Comparison of ENCODE assay signal across 1 cellular context in the genomic region with DNA sequence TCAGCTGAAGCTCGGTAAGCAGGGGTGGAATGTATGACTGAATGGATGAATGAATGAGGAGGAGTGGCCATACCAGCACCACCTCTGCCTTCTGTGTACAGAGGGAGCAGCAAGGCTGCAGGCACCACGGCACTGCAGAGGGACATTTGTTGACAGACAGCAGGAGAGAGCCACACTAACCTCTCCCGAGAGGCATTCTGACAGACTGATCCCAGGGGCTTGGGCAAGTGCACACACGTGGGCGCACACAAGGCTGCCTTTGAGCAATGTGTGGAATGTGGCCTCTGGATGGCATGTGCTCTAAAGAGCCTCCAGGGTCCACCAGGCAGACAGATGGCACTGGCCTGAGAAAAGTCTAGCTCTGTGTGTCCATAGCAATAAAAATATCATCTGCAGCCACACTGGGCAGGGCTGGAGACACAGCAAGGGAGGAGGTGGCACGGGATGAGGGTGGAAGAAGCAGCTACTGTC.
A peak's percentile ranks its signal among the peaks of the same experiment; 100 is the strongest.
TF ChIP-seq lines count a peak whose summit lies in the region.

No MANE protein-coding gene starts in this region.

TF ChIP-seq in HepG2, 621 proteins besides CTCF, POLR2A, EP300 and RAD21 (continued from another document and continues in another):
- no peak for TF ChIP-seq TRIM22 (IDR thresholded peaks at IDR 0.05)
- TF ChIP-seq ZSCAN12 (CRISPR knock-in tag; IDR thresholded peaks at IDR 0.05), result no peak
- no peak for TF ChIP-seq KLF13 (CRISPR knock-in tag; IDR thresholded peaks at IDR 0.05)
- TF ChIP-seq NCOA5 (CRISPR knock-in tag; IDR thresholded peaks at IDR 0.05), result no peak
- TF ChIP-seq, protein P1, sequence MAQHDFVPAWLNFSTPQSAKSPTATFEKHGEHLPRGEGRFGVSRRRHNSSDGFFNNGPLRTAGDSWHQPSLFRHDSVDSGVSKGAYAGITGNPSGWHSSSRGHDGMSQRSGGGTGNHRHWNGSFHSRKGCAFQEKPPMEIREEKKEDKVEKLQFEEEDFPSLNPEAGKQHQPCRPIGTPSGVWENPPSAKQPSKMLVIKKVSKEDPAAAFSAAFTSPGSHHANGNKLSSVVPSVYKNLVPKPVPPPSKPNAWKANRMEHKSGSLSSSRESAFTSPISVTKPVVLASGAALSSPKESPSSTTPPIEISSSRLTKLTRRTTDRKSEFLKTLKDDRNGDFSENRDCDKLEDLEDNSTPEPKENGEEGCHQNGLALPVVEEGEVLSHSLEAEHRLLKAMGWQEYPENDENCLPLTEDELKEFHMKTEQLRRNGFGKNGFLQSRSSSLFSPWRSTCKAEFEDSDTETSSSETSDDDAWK (CRISPR knock-in tag; IDR thresholded peaks at IDR 0.05), result no peak
- no peak for TF ChIP-seq ZEB1 (IDR thresholded peaks at IDR 0.05; ENCODE audit: insufficient replicate concordance, low read depth)
- TF ChIP-seq, protein P2, sequence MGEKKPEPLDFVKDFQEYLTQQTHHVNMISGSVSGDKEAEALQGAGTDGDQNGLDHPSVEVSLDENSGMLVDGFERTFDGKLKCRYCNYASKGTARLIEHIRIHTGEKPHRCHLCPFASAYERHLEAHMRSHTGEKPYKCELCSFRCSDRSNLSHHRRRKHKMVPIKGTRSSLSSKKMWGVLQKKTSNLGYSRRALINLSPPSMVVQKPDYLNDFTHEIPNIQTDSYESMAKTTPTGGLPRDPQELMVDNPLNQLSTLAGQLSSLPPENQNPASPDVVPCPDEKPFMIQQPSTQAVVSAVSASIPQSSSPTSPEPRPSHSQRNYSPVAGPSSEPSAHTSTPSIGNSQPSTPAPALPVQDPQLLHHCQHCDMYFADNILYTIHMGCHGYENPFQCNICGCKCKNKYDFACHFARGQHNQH (CRISPR knock-in tag; IDR thresholded peaks at IDR 0.05), result no peak
- TF ChIP-seq TFDP1 (CRISPR knock-in tag; IDR thresholded peaks at IDR 0.05; ENCODE audit: borderline replicate concordance), result no peak
- TF ChIP-seq ZNF674 (CRISPR knock-in tag; IDR thresholded peaks at IDR 0.05; ENCODE audit: low read depth), result no peak
- no peak for TF ChIP-seq ZMYM3 (CRISPR knock-in tag; IDR thresholded peaks at IDR 0.05)
- TF ChIP-seq USF2 (IDR thresholded peaks at IDR 0.05; ENCODE audit: low read depth, low read length), result no peak; the same call in 1 of the 2 replicates
- TF ChIP-seq USF2 (CRISPR knock-in tag; IDR thresholded peaks at IDR 0.05; ENCODE audit: borderline replicate concordance), result no peak
- 0 out of 2 replicates have a peak, but pooled peaks have one; percentile 56 for TF ChIP-seq ZSCAN21 (CRISPR knock-in tag; IDR thresholded peaks at IDR 0.05; ENCODE audit: borderline replicate concordance)
- no peak for TF ChIP-seq XBP1 (CRISPR knock-in tag; IDR thresholded peaks at IDR 0.05)
- no peak for TF ChIP-seq TRAFD1 (CRISPR knock-in tag; IDR thresholded peaks at IDR 0.05; ENCODE audit: borderline replicate concordance)
- TF ChIP-seq ETS1 (CRISPR knock-in tag; IDR thresholded peaks at IDR 0.05), result no peak
- no peak for TF ChIP-seq NONO (IDR thresholded peaks at IDR 0.05)
- TF ChIP-seq NONO (CRISPR knock-in tag; conservative IDR thresholded peaks at IDR 0.05), result no peak
- no peak for TF ChIP-seq SIX4 (CRISPR knock-in tag; IDR thresholded peaks at IDR 0.05)
- no peak for TF ChIP-seq ZNF253 (CRISPR knock-in tag; IDR thresholded peaks at IDR 0.05; ENCODE audit: borderline replicate concordance)
- no peak for TF ChIP-seq ZNF800 (CRISPR knock-in tag; IDR thresholded peaks at IDR 0.05)
- no peak for TF ChIP-seq PRDM4 (CRISPR knock-in tag; IDR thresholded peaks at IDR 0.05; ENCODE audit: borderline replicate concordance)
- TF ChIP-seq, protein P3, sequence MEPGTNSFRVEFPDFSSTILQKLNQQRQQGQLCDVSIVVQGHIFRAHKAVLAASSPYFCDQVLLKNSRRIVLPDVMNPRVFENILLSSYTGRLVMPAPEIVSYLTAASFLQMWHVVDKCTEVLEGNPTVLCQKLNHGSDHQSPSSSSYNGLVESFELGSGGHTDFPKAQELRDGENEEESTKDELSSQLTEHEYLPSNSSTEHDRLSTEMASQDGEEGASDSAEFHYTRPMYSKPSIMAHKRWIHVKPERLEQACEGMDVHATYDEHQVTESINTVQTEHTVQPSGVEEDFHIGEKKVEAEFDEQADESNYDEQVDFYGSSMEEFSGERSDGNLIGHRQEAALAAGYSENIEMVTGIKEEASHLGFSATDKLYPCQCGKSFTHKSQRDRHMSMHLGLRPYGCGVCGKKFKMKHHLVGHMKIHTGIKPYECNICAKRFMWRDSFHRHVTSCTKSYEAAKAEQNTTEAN (CRISPR knock-in tag; conservative IDR thresholded peaks at IDR 0.05), result no peak
- no peak for TF ChIP-seq ZNF30 (CRISPR knock-in tag; IDR thresholded peaks at IDR 0.05)
- TF ChIP-seq THAP8 (CRISPR knock-in tag; IDR thresholded peaks at IDR 0.05; ENCODE audit: borderline replicate concordance), result no peak
- TF ChIP-seq SRSF4 (IDR thresholded peaks at IDR 0.05; ENCODE audit: low read depth, low read length, poor library complexity, severe bottlenecking), result no peak
- no peak for TF ChIP-seq NFIB (CRISPR knock-in tag; IDR thresholded peaks at IDR 0.05; ENCODE audit: borderline replicate concordance)
- TF ChIP-seq ZNF691 (CRISPR knock-in tag; IDR thresholded peaks at IDR 0.05; ENCODE audit: borderline replicate concordance, low read depth), result no peak
- no peak for TF ChIP-seq MAFG (CRISPR knock-in tag; IDR thresholded peaks at IDR 0.05)
- no peak for TF ChIP-seq CCDC6 (CRISPR knock-in tag; IDR thresholded peaks at IDR 0.05)
- no peak for TF ChIP-seq SATB2 (CRISPR knock-in tag; IDR thresholded peaks at IDR 0.05)
- TF ChIP-seq ZUFSP (CRISPR knock-in tag; IDR thresholded peaks at IDR 0.05; ENCODE audit: borderline replicate concordance), result no peak
